In genomic region chr3:112672716-112673506, GRCh38 we compare ENCODE assay signal across 15 cellular contexts. TPM values are rescaled to one million over a fixed set of nuclear protein-coding genes. Genes with fewer than 3 reads are reported as not detected.
A peak's percentile ranks its signal among the peaks of the same experiment; 100 is the strongest.
DNase-seq lines count a peak whose midpoint lies in the region; ATAC-seq, FAIRE-seq and TF ChIP-seq lines count a peak whose summit lies in the region.
"Had no signal": no experiment of that assay in that cellular context is flagged by ENCODE, and none has a peak within 500 bp of the region (broad histone marks: within the 10 kb centered on the region; RNA-seq: fewer than 3 reads in every experiment).

No MANE protein-coding gene starts in this region.

- H3K4me1 Mint-ChIP-seq in activated T-cell treated with anti-CD3 and anti-CD28 coated beads, Interleukin-2, amount 50 U/mL, for 4 hours (ENCODE audit: low read depth): peaks cover 66% of the 10 kb centered on the region
- H3K4me1 Mint-ChIP-seq in dendritic cell treated with granulocyte-macrophage colony-stimulating factor and Interleukin-4, amounts not matched to agents 40 ng/mL and 50 ng/mL, for 4 days (ENCODE audit: low read depth): peaks cover 77% of the 10 kb centered on the region

- TF ChIP-seq EP300 in sigmoid colon (IDR thresholded peaks at IDR 0.05): no peak

- no peaks in the 10 kb centered on the region for H3K9me3 ChIP-seq in sigmoid colon
- H3K9me3 ChIP-seq: left lung had no signal

- H3K27ac ChIP-seq in sigmoid colon: peak overlapping the region in 3 of 4 donors; percentile 39 to 67 (median 50)

- no peaks in the 10 kb centered on the region for H3K36me3 Mint-ChIP-seq in activated T-cell treated with anti-CD3 and anti-CD28 coated beads, Interleukin-2, amount 50 U/mL, for 4 hours (ENCODE audit: insufficient read depth)
- no peaks in the 10 kb centered on the region for H3K36me3 Mint-ChIP-seq in dendritic cell treated with granulocyte-macrophage colony-stimulating factor and Interleukin-4, amounts not matched to agents 40 ng/mL and 50 ng/mL, for 4 days (ENCODE audit: low read depth)
- H3K36me3 Mint-ChIP-seq: brain had no signal

- no peak for TF ChIP-seq POLR2A in sigmoid colon (IDR thresholded peaks at IDR 0.05)

- no peaks in the 10 kb centered on the region for H3K9me3 Mint-ChIP-seq in activated T-cell treated with anti-CD3 and anti-CD28 coated beads, Interleukin-2, amount 50 U/mL, for 4 hours
- H3K9me3 Mint-ChIP-seq in dendritic cell treated with granulocyte-macrophage colony-stimulating factor and Interleukin-4, amounts not matched to agents 40 ng/mL and 50 ng/mL, for 4 days: no peaks in the 10 kb centered on the region

- 61 to 74% methylated on average over 5 of the region's 5 CpGs for WGBS in sigmoid colon, 2 donors

- FAIRE-seq in RCC 7860 (lab: Jason Lieb, UNC): peak; percentile 46
- FAIRE-seq: endometrium had no signal

- peak overlapping the region; percentile 1 for H3K4me3 Mint-ChIP-seq in activated T-cell treated with anti-CD3 and anti-CD28 coated beads, Interleukin-2, amount 50 U/mL, for 4 hours
- H3K4me3 Mint-ChIP-seq in dendritic cell treated with granulocyte-macrophage colony-stimulating factor and Interleukin-4, amounts not matched to agents 40 ng/mL and 50 ng/mL, for 4 days: no peak overlapping the region
- H3K4me3 Mint-ChIP-seq: brain had no signal

- no peak for ATAC-seq in activated T-cell treated with anti-CD3 and anti-CD28 coated beads, Interleukin-2, amount 50 U/mL, for 4 hours
- ATAC-seq: left lung had no signal

- DNase-seq in activated T-cell treated with anti-CD3 and anti-CD28 coated beads, Interleukin-2, amount 50 U/mL, for 4 hours: no peak
- DNase-seq in activated T-cell treated with anti-CD3 and anti-CD28 coated beads, Interleukin-2, amount 50 U/mL, for 1 hour: no peak
- DNase-seq in RCC 7860 (ENCODE audit: low spot score) (no peak), sigmoid colon (no peak), hepatic stellate cell (ENCODE audit: low spot score) (no peak), C1 segment of cervical spinal cord (lab: John Stamatoyannopoulos, UW) (no peak)
- DNase-seq in stimulated activated CD4-positive, alpha-beta T cell treated with anti-CD3 and anti-CD28 coated beads, Interleukin-2, amount 100 ng/mL, for 48 hours: no peak
- DNase-seq: activated CD8-positive, alpha-beta memory T cell treated with anti-CD3 and anti-CD28 coated beads, Interleukin-2, amount 50 U/mL, for 48 hours; head of caudate nucleus; left lung; MG63; stimulated activated CD4-positive, alpha-beta T cell treated with anti-CD3 and anti-CD28 coated beads, Interleukin-1b, Interleukin-23, amount 100 ng/mL, for 48 hours had no signal

- H3K27me3 Mint-ChIP-seq in activated T-cell treated with anti-CD3 and anti-CD28 coated beads, Interleukin-2, amount 50 U/mL, for 4 hours (ENCODE audit: low read depth): peaks cover 3% of the 10 kb centered on the region
- H3K27me3 Mint-ChIP-seq in dendritic cell treated with granulocyte-macrophage colony-stimulating factor and Interleukin-4, amounts not matched to agents 40 ng/mL and 50 ng/mL, for 4 days: peaks cover 4% of the 10 kb centered on the region

- no peak overlapping the region for H3K4me3 ChIP-seq in sigmoid colon
- H3K4me3 ChIP-seq: left lung, MG63 had no signal

- peaks cover 0 to 28% (median 18%) of the 10 kb centered on the region in 4 donors for H3K4me1 ChIP-seq in sigmoid colon

- peak overlapping the region; percentile 81 for H3K27ac Mint-ChIP-seq in dendritic cell treated with granulocyte-macrophage colony-stimulating factor and Interleukin-4, amounts not matched to agents 40 ng/mL and 50 ng/mL, for 4 days

- intact Hi-C loops in dendritic cell treated with granulocyte-macrophage colony-stimulating factor and Interleukin-4, amounts not matched to agents 40 ng/mL and 50 ng/mL, for 4 days (cut with micrococcal nuclease): no loop called here
- intact Hi-C loops in sigmoid colon (cut with DNase I): no loop called here

- no peaks in the 10 kb centered on the region for H3K36me3 ChIP-seq in sigmoid colon
- H3K36me3 ChIP-seq: left lung, MG63 had no signal

- TF ChIP-seq CTCF in sigmoid colon (IDR thresholded peaks at IDR 0.05): no peak

- no peaks in the 10 kb centered on the region for H3K27me3 ChIP-seq in sigmoid colon
- H3K27me3 ChIP-seq: left lung, MG63 had no signal

RNA-seq across cellular contexts. Expression of gene CCDC80, which starts 32.0 kb away (rescaled TPM):
- under 1 TPM; 0.16 to 0.43 (median 0.30) TPM for total RNA-seq in activated T-cell treated with anti-CD3 and anti-CD28 coated beads, Interleukin-2, amount 50 U/mL, for 4 hours
- 100 to 1,000 TPM in 1 of 4 donors, 10 to 100 TPM in 3; 18.8 to 201 (median 43.8) TPM for total RNA-seq in sigmoid colon
- polyA plus RNA-seq in sigmoid colon: 10 to 100 TPM in 2 of 3 donors, 1 to 10 TPM in 1; 1.8 to 30.0 (median 12.1) TPM

Comparison
In these comparisons a context has a peak if more than half of its experiments do, and no peak if none do; other contexts are left out.
1. RNA of gene CCDC80, which starts 32.0 kb away (total RNA-seq): 18.8 to 201 TPM in sigmoid colon; 0.16 to 0.43 TPM in activated T-cell treated with anti-CD3 and anti-CD28 coated beads, Interleukin-2, amount 50 U/mL, for 4 hours; every median in the first group is over 10 times any median in the second.